9 cellular contexts compared by ENCODE assay signal in genomic region chr3:128804817-128805166, GRCh38.
DNase-seq lines count a peak whose midpoint lies in the region; ATAC-seq lines count a peak whose summit lies in the region.
"Had no signal": no experiment of that assay in that cellular context is flagged by ENCODE, and none has a peak within 500 bp of the region (broad histone marks: within the 10 kb centered on the region; RNA-seq: fewer than 3 reads in every experiment).

No MANE protein-coding gene starts in this region.

- no peak overlapping the region for H3K9ac ChIP-seq in duodenal mucosa (ENCODE audit: low read depth in 1 of 2, low read length in 2 of 2)
- no peak overlapping the region for H3K9ac ChIP-seq in Karpas-422 (ENCODE audit: low read length)

- H3K4me1 ChIP-seq in ACC112 (ENCODE audit: control insufficient read depth, insufficient read depth, low read length, unreplicated experiment) (peaks cover 36% of the 10 kb centered on the region), duodenal mucosa (ENCODE audit: control insufficient read depth in 1 of 2, insufficient read depth in 2 of 2, low read length in 2 of 2) (peaks cover 10 to 31% of the 10 kb centered on the region in 2 donors), Karpas-422 (ENCODE audit: low read length) (peaks cover 28% of the 10 kb centered on the region)

- no peaks in the 10 kb centered on the region for H4K20me1 ChIP-seq in Karpas-422 (ENCODE audit: insufficient read depth, low read depth, low read length)

- H3K4me3 ChIP-seq in ACC112 (ENCODE audit: low read depth, low read length): peak overlapping the region; percentile 4; the same call in 1 of the 2 replicates
- H3K4me3 ChIP-seq in duodenal mucosa (ENCODE audit: low read depth in 1 of 2, low read length in 2 of 2): peak overlapping the region in 1 of 2 donors; percentile 4
- H3K4me3 ChIP-seq in Karpas-422 (ENCODE audit: low read length): no peak overlapping the region

- H3K27me3 ChIP-seq in ACC112 (ENCODE audit: insufficient read depth, low read length): no peaks in the 10 kb centered on the region
- no peaks in the 10 kb centered on the region for H3K27me3 ChIP-seq in duodenal mucosa (ENCODE audit: control insufficient read depth in 1 of 2, insufficient read depth in 2 of 2, low read length in 2 of 2)
- no peaks in the 10 kb centered on the region for H3K27me3 ChIP-seq in Karpas-422 (ENCODE audit: low read length)

- DNase-seq in myocyte (ENCODE audit: low read depth): peak; percentile 84
- DNase-seq in posterior cingulate gyrus: no peak
- no peak for DNase-seq in NCI-H345 (lab: John Stamatoyannopoulos, UW)
- DNase-seq in Karpas-422: no peak
- DNase-seq: COR-L47 had no signal

- intact Hi-C loops in posterior cingulate gyrus (cut with DNase I): no loop called here

- H3K27ac ChIP-seq in ACC112 (ENCODE audit: low read depth, low read length) (peak overlapping the region; percentile 62; the same call in 1 of the 2 replicates), KOPT-K1 (ENCODE audit: low read depth, low read length, poor library complexity, severe bottlenecking) (peak overlapping the region; percentile 65), duodenal mucosa (ENCODE audit: low read depth, low read length) (peak overlapping the region; percentile 49), Karpas-422 (ENCODE audit: low read length) (no peak overlapping the region)

- H2AFZ ChIP-seq in ACC112 (ENCODE audit: low read length, unreplicated experiment): no peak overlapping the region
- no peak overlapping the region for H2AFZ ChIP-seq in Karpas-422 (ENCODE audit: low read length)

- H3K36me3 ChIP-seq in ACC112 (ENCODE audit: insufficient read depth, low read length) (peaks cover 40% of the 10 kb centered on the region), KOPT-K1 (ENCODE audit: insufficient read depth, low read length) (peaks cover 64% of the 10 kb centered on the region), duodenal mucosa (ENCODE audit: control insufficient read depth in 1 of 2, insufficient read depth in 2 of 2, low read length in 2 of 2) (peaks cover 21 to 37% of the 10 kb centered on the region in 2 donors), Karpas-422 (ENCODE audit: insufficient read depth, low read length) (peaks cover 9% of the 10 kb centered on the region; the same call in 1 of the 2 replicates)

- peaks cover 31% of the 10 kb centered on the region for H3K79me2 ChIP-seq in ACC112 (ENCODE audit: control insufficient read depth, insufficient read depth, low read length, unreplicated experiment)
- H3K79me2 ChIP-seq in Karpas-422 (ENCODE audit: low read length): peaks cover 52% of the 10 kb centered on the region

- no peaks in the 10 kb centered on the region for H3K9me3 ChIP-seq in KOPT-K1 (ENCODE audit: insufficient read depth, low read length, poor library complexity, severe bottlenecking)
- H3K9me3 ChIP-seq in duodenal mucosa (ENCODE audit: control insufficient read depth in 1 of 2, low read length in 2 of 2): no peaks in the 10 kb centered on the region
- H3K9me3 ChIP-seq in Karpas-422 (ENCODE audit: low read length): no peaks in the 10 kb centered on the region

- ATAC-seq in GM18909 (IDR thresholded peaks at IDR 0.05; ENCODE audit: poor library complexity, unreplicated experiment): no peak

- H3K9me2 ChIP-seq in Karpas-422 (replicated peaks; ENCODE audit: insufficient read depth, low read length): no peaks in the 10 kb centered on the region

- H3K4me2 ChIP-seq in Karpas-422 (ENCODE audit: low read depth, low read length, poor library complexity, severe bottlenecking): no peak overlapping the region
